ENCODE assay signal across 24 cellular contexts in genomic region chr14:54629635-54630360, GRCh38.
DNase-seq lines count a peak whose midpoint lies in the region; ATAC-seq, FAIRE-seq and TF ChIP-seq lines count a peak whose summit lies in the region.
"Had no signal": no experiment of that assay in that cellular context is flagged by ENCODE, and none has a peak within 500 bp of the region (broad histone marks: within the 10 kb centered on the region; RNA-seq: fewer than 3 reads in every experiment).

No MANE protein-coding gene starts in this region.

- H3K9me3 Mint-ChIP-seq in activated naive CD4-positive, alpha-beta T cell treated with anti-CD3 and anti-CD28 coated beads, Interleukin-2, amount 10 ng/mL, durations not matched to agents 7 days and 5 days = peaks cover 5% of the 10 kb centered on the region
- no peaks in the 10 kb centered on the region for H3K9me3 Mint-ChIP-seq in activated CD8-positive, alpha-beta T cell treated with anti-CD3 and anti-CD28 coated beads, Interleukin-2, amount 10 ng/mL, durations not matched to agents 7 days and 5 days (ENCODE audit: insufficient read depth)
- H3K9me3 Mint-ChIP-seq in natural killer cell = no peaks in the 10 kb centered on the region
- no peaks in the 10 kb centered on the region for H3K9me3 Mint-ChIP-seq in activated CD4-positive, alpha-beta memory T cell treated with anti-CD3 and anti-CD28 coated beads for 36 hours

- no peak for ATAC-seq in activated CD8-positive, alpha-beta T cell treated with anti-CD3 and anti-CD28 coated beads, Interleukin-2, amount 10 ng/mL, durations not matched to agents 7 days and 5 days
- ATAC-seq in natural killer cell = no peak
- no peak for ATAC-seq in mucosa of descending colon
- ATAC-seq: A549 had no signal

- POLR2A ChIA-PET in activated CD8-positive, alpha-beta T cell treated with anti-CD3 and anti-CD28 coated beads, Interleukin-2, amount 10 ng/mL, durations not matched to agents 7 days and 5 days (lab: Charles Lee) = no interaction called here
- POLR2A ChIA-PET in activated CD4-positive, alpha-beta memory T cell treated with anti-CD3 and anti-CD28 coated beads for 36 hours (lab: Charles Lee) = no interaction called here

- intact Hi-C loops in natural killer cell (cut with micrococcal nuclease) (loop anchor here (5.0 kb wide), 1 partner anchor 62 kb away; the partner anchor contains the start of gene SAMD4A), mucosa of descending colon (cut with DNase I, micrococcal nuclease) (loop anchor here in 1 of 2 donors (10.0 kb wide), 1 partner anchor 55 kb away; no protein-coding TSS in a partner anchor)
- intact Hi-C loops in activated CD4-positive, alpha-beta memory T cell treated with anti-CD3 and anti-CD28 coated beads for 36 hours (cut with micrococcal nuclease) = loop anchor here (5.0 to 10.0 kb wide), 3 partner anchors 122 to 275 kb away; partner anchors contain the start of genes CGRRF1, CNIH1 and GCH1

- H3K36me3 Mint-ChIP-seq in activated naive CD4-positive, alpha-beta T cell treated with anti-CD3 and anti-CD28 coated beads, Interleukin-2, amount 10 ng/mL, durations not matched to agents 7 days and 5 days = peaks cover 7% of the 10 kb centered on the region
- peaks cover 5% of the 10 kb centered on the region for H3K36me3 Mint-ChIP-seq in activated CD8-positive, alpha-beta T cell treated with anti-CD3 and anti-CD28 coated beads, Interleukin-2, amount 10 ng/mL, durations not matched to agents 7 days and 5 days (ENCODE audit: low read depth)
- no peaks in the 10 kb centered on the region for H3K36me3 Mint-ChIP-seq in natural killer cell
- no peaks in the 10 kb centered on the region for H3K36me3 Mint-ChIP-seq in activated CD4-positive, alpha-beta memory T cell treated with anti-CD3 and anti-CD28 coated beads for 36 hours

- no peaks in the 10 kb centered on the region for H3K9me3 ChIP-seq in mucosa of descending colon
- H3K9me3 ChIP-seq: A549 had no signal

- no peaks in the 10 kb centered on the region for H3K27me3 Mint-ChIP-seq in activated naive CD4-positive, alpha-beta T cell treated with anti-CD3 and anti-CD28 coated beads, Interleukin-2, amount 10 ng/mL, durations not matched to agents 7 days and 5 days
- no peaks in the 10 kb centered on the region for H3K27me3 Mint-ChIP-seq in activated CD8-positive, alpha-beta T cell treated with anti-CD3 and anti-CD28 coated beads, Interleukin-2, amount 10 ng/mL, durations not matched to agents 7 days and 5 days (ENCODE audit: low read depth)
- peaks cover 0 to 7% of the 10 kb centered on the region in 2 donors for H3K27me3 Mint-ChIP-seq in natural killer cell (ENCODE audit: low read depth in 2 of 2)
- H3K27me3 Mint-ChIP-seq in activated CD4-positive, alpha-beta memory T cell treated with anti-CD3 and anti-CD28 coated beads for 36 hours = no peaks in the 10 kb centered on the region
- H3K27me3 Mint-ChIP-seq: dendritic cell treated with granulocyte-macrophage colony-stimulating factor and Interleukin-4, amounts not matched to agents 40 ng/mL and 50 ng/mL, for 4 days had no signal

- no peak for TF ChIP-seq POLR2A in erythroblast (IDR thresholded peaks at IDR 0.05; ENCODE audit: low read length)

- CTCF ChIA-PET in activated naive CD4-positive, alpha-beta T cell treated with anti-CD3 and anti-CD28 coated beads, Interleukin-2, amount 10 ng/mL, durations not matched to agents 7 days and 5 days (lab: Charles Lee) = no interaction called here
- CTCF ChIA-PET in activated CD8-positive, alpha-beta T cell treated with anti-CD3 and anti-CD28 coated beads, Interleukin-2, amount 10 ng/mL, durations not matched to agents 7 days and 5 days (lab: Charles Lee) = interaction anchor here (2.1 kb wide), 1 partner anchor 144 kb away, joined by 10 read pairs; no protein-coding TSS in a partner anchor
- CTCF ChIA-PET in activated CD4-positive, alpha-beta memory T cell treated with anti-CD3 and anti-CD28 coated beads for 36 hours (lab: Charles Lee) = interaction anchor here (0.7 to 1.9 kb wide), 3 partner anchors 13 to 144 kb away, joined by 3 to 9 read pairs (median 8); no protein-coding TSS in a partner anchor

- no peaks in the 10 kb centered on the region for H3K36me3 ChIP-seq in mucosa of descending colon (ENCODE audit: low read depth)
- H3K36me3 ChIP-seq: BE2C had no signal

- no peak for DNase-seq in activated naive CD4-positive, alpha-beta T cell treated with anti-CD3 and anti-CD28 coated beads, Interleukin-2, amount 10 ng/mL, durations not matched to agents 7 days and 5 days
- no peak for DNase-seq in activated naive CD4-positive, alpha-beta T cell (lab: John Stamatoyannopoulos, UW)
- DNase-seq in GM18507 (ENCODE audit: extremely low spot score, insufficient read length, low read depth) = no peak
- no peak for DNase-seq in activated CD8-positive, alpha-beta T cell treated with anti-CD3 and anti-CD28 coated beads, Interleukin-2, amount 10 ng/mL, durations not matched to agents 7 days and 5 days
- no peak for DNase-seq in natural killer cell
- no peak for DNase-seq in activated CD4-positive, alpha-beta memory T cell treated with anti-CD3 and anti-CD28 coated beads for 36 hours
- DNase-seq in erythroblast (lab: John Stamatoyannopoulos, UW) = no peak
- DNase-seq in mucosa of descending colon = no peak
- DNase-seq: activated CD8-positive, alpha-beta memory T cell treated with anti-CD3 and anti-CD28 coated beads for 24 hours; activated naive CD4-positive, alpha-beta T cell treated with anti-CD3 and anti-CD28 coated beads for 36 hours; activated T-cell treated with anti-CD3 and anti-CD28 coated beads, Interleukin-2, amount 50 U/mL, for 1 hour; BE2C; caudate nucleus; KBM-7; kidney; NCI-H1436; NCI-H2107; NCI-H446; T1000 had no signal

- H3K27ac Mint-ChIP-seq in activated naive CD4-positive, alpha-beta T cell treated with anti-CD3 and anti-CD28 coated beads, Interleukin-2, amount 10 ng/mL, durations not matched to agents 7 days and 5 days = peak overlapping the region; percentile 17
- H3K27ac Mint-ChIP-seq in activated CD8-positive, alpha-beta T cell treated with anti-CD3 and anti-CD28 coated beads, Interleukin-2, amount 10 ng/mL, durations not matched to agents 7 days and 5 days = peak overlapping the region; percentile 2
- peak overlapping the region; percentile 5 to 43 for H3K27ac Mint-ChIP-seq in natural killer cell
- H3K27ac Mint-ChIP-seq in activated CD4-positive, alpha-beta memory T cell treated with anti-CD3 and anti-CD28 coated beads for 36 hours = no peak overlapping the region
- H3K27ac Mint-ChIP-seq: activated naive CD4-positive, alpha-beta T cell treated with anti-CD3 and anti-CD28 coated beads for 36 hours; dendritic cell treated with granulocyte-macrophage colony-stimulating factor and Interleukin-4, amounts not matched to agents 40 ng/mL and 50 ng/mL, for 4 days had no signal

- TF ChIP-seq CTCF in natural killer cell (IDR thresholded peaks at IDR 0.05) = no peak
- no peak for TF ChIP-seq CTCF in mucosa of descending colon (IDR thresholded peaks at IDR 0.05)

- no peaks in the 10 kb centered on the region for H3K4me1 ChIP-seq in mucosa of descending colon (ENCODE audit: low read depth)
- H3K4me1 ChIP-seq: BE2C had no signal

- H3K4me3 Mint-ChIP-seq in activated naive CD4-positive, alpha-beta T cell treated with anti-CD3 and anti-CD28 coated beads, Interleukin-2, amount 10 ng/mL, durations not matched to agents 7 days and 5 days = peak overlapping the region; percentile 24
- H3K4me3 Mint-ChIP-seq in activated CD8-positive, alpha-beta T cell treated with anti-CD3 and anti-CD28 coated beads, Interleukin-2, amount 10 ng/mL, durations not matched to agents 7 days and 5 days = no peak overlapping the region
- peak overlapping the region; percentile 60 for H3K4me3 Mint-ChIP-seq in natural killer cell
- no peak overlapping the region for H3K4me3 Mint-ChIP-seq in activated CD4-positive, alpha-beta memory T cell treated with anti-CD3 and anti-CD28 coated beads for 36 hours
- H3K4me3 Mint-ChIP-seq: activated naive CD4-positive, alpha-beta T cell treated with anti-CD3 and anti-CD28 coated beads for 36 hours; dendritic cell treated with granulocyte-macrophage colony-stimulating factor and Interleukin-4, amounts not matched to agents 40 ng/mL and 50 ng/mL, for 4 days had no signal

- FAIRE-seq in GM18507 (lab: Jason Lieb, UNC) = peak; percentile 18
- FAIRE-seq: A549, astrocyte, kidney, urothelium cell line had no signal

- peaks cover 47% of the 10 kb centered on the region for H3K4me1 Mint-ChIP-seq in activated naive CD4-positive, alpha-beta T cell treated with anti-CD3 and anti-CD28 coated beads, Interleukin-2, amount 10 ng/mL, durations not matched to agents 7 days and 5 days
- peaks cover 44% of the 10 kb centered on the region for H3K4me1 Mint-ChIP-seq in activated CD8-positive, alpha-beta T cell treated with anti-CD3 and anti-CD28 coated beads, Interleukin-2, amount 10 ng/mL, durations not matched to agents 7 days and 5 days (ENCODE audit: low read depth)
- peaks cover 46 to 47% of the 10 kb centered on the region in 2 donors for H3K4me1 Mint-ChIP-seq in natural killer cell
- H3K4me1 Mint-ChIP-seq in activated CD4-positive, alpha-beta memory T cell treated with anti-CD3 and anti-CD28 coated beads for 36 hours (ENCODE audit: low read depth) = peaks cover 32% of the 10 kb centered on the region

- H3K4me3 ChIP-seq in mucosa of descending colon = no peak overlapping the region
- H3K4me3 ChIP-seq: A549, lung had no signal

Comparison
In these comparisons a context has a peak if more than half of its experiments do, and no peak if none do; other contexts are left out.
1. H3K4me3 Mint-ChIP-seq: peak in activated naive CD4-positive, alpha-beta T cell treated with anti-CD3 and anti-CD28 coated beads, Interleukin-2, amount 10 ng/mL, durations not matched to agents 7 days and 5 days (single experiment) and natural killer cell (single experiment); none in activated CD8-positive, alpha-beta T cell treated with anti-CD3 and anti-CD28 coated beads, Interleukin-2, amount 10 ng/mL, durations not matched to agents 7 days and 5 days (single experiment) and activated CD4-positive, alpha-beta memory T cell treated with anti-CD3 and anti-CD28 coated beads for 36 hours (single experiment).